In the genomic region with DNA sequence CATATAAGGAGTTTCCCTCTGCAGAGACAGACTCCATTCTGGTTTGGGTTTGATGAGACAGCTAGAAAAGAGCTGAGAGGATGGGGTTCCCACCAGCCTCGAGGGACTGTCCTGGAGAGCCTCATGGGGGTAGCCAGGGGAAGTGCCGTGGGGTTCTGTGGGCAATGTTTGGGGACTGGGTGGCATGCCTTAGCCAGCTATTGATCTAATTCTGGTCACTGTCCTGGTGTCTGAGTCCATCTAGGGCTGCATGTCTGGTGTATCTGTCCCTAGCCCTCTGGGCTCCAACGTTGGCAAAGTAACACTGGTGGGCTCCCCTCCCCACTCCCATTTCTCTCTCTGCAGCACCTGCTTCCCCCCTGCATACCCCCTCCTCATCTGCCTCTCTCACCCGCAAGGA, we compare ENCODE assay signal across 1 cellular context.
TF ChIP-seq lines count a peak whose summit lies in the region.

No MANE protein-coding gene starts in this region.

TF ChIP-seq in SK-N-SH, 30 proteins besides CTCF, POLR2A, EP300 and RAD21 (continued from another document):
- TF ChIP-seq, protein P1, sequence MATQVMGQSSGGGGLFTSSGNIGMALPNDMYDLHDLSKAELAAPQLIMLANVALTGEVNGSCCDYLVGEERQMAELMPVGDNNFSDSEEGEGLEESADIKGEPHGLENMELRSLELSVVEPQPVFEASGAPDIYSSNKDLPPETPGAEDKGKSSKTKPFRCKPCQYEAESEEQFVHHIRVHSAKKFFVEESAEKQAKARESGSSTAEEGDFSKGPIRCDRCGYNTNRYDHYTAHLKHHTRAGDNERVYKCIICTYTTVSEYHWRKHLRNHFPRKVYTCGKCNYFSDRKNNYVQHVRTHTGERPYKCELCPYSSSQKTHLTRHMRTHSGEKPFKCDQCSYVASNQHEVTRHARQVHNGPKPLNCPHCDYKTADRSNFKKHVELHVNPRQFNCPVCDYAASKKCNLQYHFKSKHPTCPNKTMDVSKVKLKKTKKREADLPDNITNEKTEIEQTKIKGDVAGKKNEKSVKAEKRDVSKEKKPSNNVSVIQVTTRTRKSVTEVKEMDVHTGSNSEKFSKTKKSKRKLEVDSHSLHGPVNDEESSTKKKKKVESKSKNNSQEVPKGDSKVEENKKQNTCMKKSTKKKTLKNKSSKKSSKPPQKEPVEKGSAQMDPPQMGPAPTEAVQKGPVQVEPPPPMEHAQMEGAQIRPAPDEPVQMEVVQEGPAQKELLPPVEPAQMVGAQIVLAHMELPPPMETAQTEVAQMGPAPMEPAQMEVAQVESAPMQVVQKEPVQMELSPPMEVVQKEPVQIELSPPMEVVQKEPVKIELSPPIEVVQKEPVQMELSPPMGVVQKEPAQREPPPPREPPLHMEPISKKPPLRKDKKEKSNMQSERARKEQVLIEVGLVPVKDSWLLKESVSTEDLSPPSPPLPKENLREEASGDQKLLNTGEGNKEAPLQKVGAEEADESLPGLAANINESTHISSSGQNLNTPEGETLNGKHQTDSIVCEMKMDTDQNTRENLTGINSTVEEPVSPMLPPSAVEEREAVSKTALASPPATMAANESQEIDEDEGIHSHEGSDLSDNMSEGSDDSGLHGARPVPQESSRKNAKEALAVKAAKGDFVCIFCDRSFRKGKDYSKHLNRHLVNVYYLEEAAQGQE (IDR thresholded peaks at IDR 0.05; ENCODE audit: low read depth, low read length), result no peak
- TF ChIP-seq RCOR1 (IDR thresholded peaks at IDR 0.05; ENCODE audit: low read length) (no peak), RXRA (IDR thresholded peaks at IDR 0.05; ENCODE audit: borderline replicate concordance, low read depth) (no peak), CHD2 (IDR thresholded peaks at IDR 0.05; ENCODE audit: low read length, partially characterized antibody) (no peak), NRF1 (IDR thresholded peaks at IDR 0.05; ENCODE audit: low read depth, low read length) (no peak), SIN3A (IDR thresholded peaks at IDR 0.05; ENCODE audit: borderline replicate concordance, low read depth, low read length) (no peak)
